Comparison of ENCODE assay signal across 8 cellular contexts in the genomic region with DNA sequence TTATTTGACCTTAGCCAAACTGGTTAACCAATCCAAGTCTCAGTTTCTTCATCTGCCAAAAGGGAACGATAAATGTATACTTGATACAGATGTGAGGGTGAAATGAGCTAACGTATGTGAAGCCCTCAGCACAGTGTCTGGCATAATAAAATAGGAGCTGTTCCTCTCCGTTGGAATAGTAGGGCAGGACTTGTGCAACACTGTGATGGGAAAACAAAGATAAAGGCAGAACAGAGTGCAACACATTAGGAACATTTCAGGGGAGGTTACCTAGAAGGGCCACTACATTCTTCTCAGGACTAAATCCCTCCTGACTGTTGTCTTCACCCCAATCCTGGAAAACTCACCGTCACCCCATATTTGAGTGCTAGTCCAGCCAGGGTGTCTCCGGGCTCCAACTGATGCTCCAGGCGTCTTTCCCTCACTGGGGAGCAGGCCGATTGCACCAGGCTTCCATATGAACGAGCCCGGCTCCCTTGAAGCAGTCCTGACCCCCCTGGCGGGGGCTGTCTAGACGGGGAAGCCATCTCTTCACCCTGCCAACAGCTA. TPM values are rescaled to one million over a fixed set of nuclear protein-coding genes. Genes with fewer than 3 reads are reported as not detected.
DNase-seq lines count a peak whose midpoint lies in the region; TF ChIP-seq lines count a peak whose summit lies in the region.

No MANE protein-coding gene starts in this region.

- H3K9me3 ChIP-seq in HUES48 (ENCODE audit: control insufficient read depth, insufficient read depth, low read length) (no peaks in the 10 kb centered on the region), iPS-20b (ENCODE audit: insufficient read depth, low read depth, low read length) (no peaks in the 10 kb centered on the region), stomach (no peaks in the 10 kb centered on the region)

- H3K27me3 ChIP-seq in HUES48 (ENCODE audit: control insufficient read depth, insufficient read depth, low read length) (no peaks in the 10 kb centered on the region), iPS-20b (ENCODE audit: insufficient read depth, low read length) (no peaks in the 10 kb centered on the region), stomach (no peaks in the 10 kb centered on the region)

- WGBS in stomach, 5 donors = 13 to 28% (median 17%) methylated on average over 11 of the region's 11 CpGs

- H3K4me3 ChIP-seq in HUES48 (ENCODE audit: low read depth, low read length) (peak overlapping the region; percentile 98), iPS-20b (ENCODE audit: low read length) (peak overlapping the region; percentile 98), stomach (peak overlapping the region; percentile 60 to 85 (median 76))

- no peak for TF ChIP-seq EP300 in stomach (IDR thresholded peaks at IDR 0.05)

- TF ChIP-seq POLR2A in stomach (IDR thresholded peaks at IDR 0.05) = no peak

- peaks cover 37% of the 10 kb centered on the region for H3K36me3 ChIP-seq in HUES48 (ENCODE audit: control insufficient read depth, insufficient read depth, low read length)
- H3K36me3 ChIP-seq in iPS-20b (ENCODE audit: insufficient read depth, low read depth, low read length) = peaks cover 32% of the 10 kb centered on the region
- peaks cover 26 to 52% (median 51%) of the 10 kb centered on the region in 4 donors for H3K36me3 ChIP-seq in stomach

- H3K4me1 ChIP-seq in HUES48 (ENCODE audit: control insufficient read depth, insufficient read depth, low read length) (peaks cover 10% of the 10 kb centered on the region; the same call in 1 of the 2 replicates), iPS-20b (ENCODE audit: insufficient read depth, low read length) (0 out of 2 replicates have a peak, but pooled peaks cover 9% of the 10 kb centered on the region), stomach (peaks cover 17 to 43% (median 34%) of the 10 kb centered on the region in 4 donors)

- intact Hi-C loops in stomach (cut with DNase I; ENCODE audit: low total_unique reads) = no loop called here

- H3K27ac ChIP-seq in HUES48 (ENCODE audit: low read depth, low read length) (peak overlapping the region; percentile 91), iPS-20b (ENCODE audit: low read length) (no peak overlapping the region), stomach (peak overlapping the region; percentile 73 to 90 (median 88))

- TF ChIP-seq CTCF in stomach (IDR thresholded peaks at IDR 0.05) = no peak

- DNase-seq in amniotic epithelial cell (ENCODE audit: low read depth) = peak; percentile 67
- DNase-seq in stomach = peak; percentile 37
- no peak for DNase-seq in 8988T
- DNase-seq in epidermal melanocyte (ENCODE audit: insufficient read length, low spot score) = no peak
- no peak for DNase-seq in DMS 273 (lab: John Stamatoyannopoulos, UW; ENCODE audit: unreplicated experiment)
- DNase-seq in globus pallidus (ENCODE audit: low spot score) = no peak

- H3K9ac ChIP-seq in HUES48 (ENCODE audit: low read depth, low read length) (no peak overlapping the region), iPS-20b (ENCODE audit: low read depth, low read length) (peak overlapping the region; percentile 96; the same call in 1 of the 2 replicates)

RNA-seq across cellular contexts. Expression of gene LYSMD1, which starts 0.9 kb away (rescaled TPM):
- 10 to 100 TPM in 1 of 5 donors, 1 to 10 TPM in 4; 1.7 to 10.3 (median 4.5) TPM for total RNA-seq in stomach
- 1 to 10 TPM; 4.0 to 5.3 (median 4.7) TPM for polyA plus RNA-seq in stomach

RNA-seq across cellular contexts. Expression of gene SCNM1, which starts 1.1 kb away (rescaled TPM):
- total RNA-seq in stomach = 10 to 100 TPM in 3 of 5 donors, 1 to 10 TPM in 2; 4.5 to 57.8 (median 12.0) TPM
- 10 to 100 TPM; 35.2 to 66.3 (median 64.5) TPM for polyA plus RNA-seq in stomach

RNA-seq across cellular contexts. Expression of gene TNFAIP8L2, which starts 8.4 kb away (rescaled TPM):
- 10 to 100 TPM in 2 of 5 donors, 1 to 10 TPM in 1, not detected in 2; 2.0 to 19.4 (median 15.2) TPM for total RNA-seq in stomach
- polyA plus RNA-seq in stomach = 1 to 10 TPM; 3.2 to 9.5 (median 4.1) TPM

RNA-seq across cellular contexts. Expression of gene TMOD4, which starts 11.0 kb away (rescaled TPM):
- not detected for total RNA-seq in stomach
- 1 to 10 TPM in 1 of 3 donors, not detected in 2; 1.2 TPM for polyA plus RNA-seq in stomach

RNA-seq across cellular contexts. Expression of gene SEMA6C, which starts 18.4 kb away (rescaled TPM):
- 10 to 100 TPM in 2 of 5 donors, 1 to 10 TPM in 3; 4.4 to 12.3 (median 8.1) TPM for total RNA-seq in stomach
- polyA plus RNA-seq in stomach = 10 to 100 TPM in 2 of 3 donors, 1 to 10 TPM in 1; 7.1 to 13.9 (median 13.0) TPM

Comparison
In these comparisons a context has a peak if more than half of its experiments do, and no peak if none do; other contexts are left out.
1. DNase-seq: peak in amniotic epithelial cell (single experiment) and stomach (single experiment); none in 8988T (single experiment), epidermal melanocyte (single experiment), DMS 273 (single experiment) and globus pallidus (single experiment).
2. Peak in every context shown above with its lines, with median percentiles within 50 percentile points of each other: H3K4me3 ChIP-seq.